15 cellular contexts compared by ENCODE assay signal in the genomic region with DNA sequence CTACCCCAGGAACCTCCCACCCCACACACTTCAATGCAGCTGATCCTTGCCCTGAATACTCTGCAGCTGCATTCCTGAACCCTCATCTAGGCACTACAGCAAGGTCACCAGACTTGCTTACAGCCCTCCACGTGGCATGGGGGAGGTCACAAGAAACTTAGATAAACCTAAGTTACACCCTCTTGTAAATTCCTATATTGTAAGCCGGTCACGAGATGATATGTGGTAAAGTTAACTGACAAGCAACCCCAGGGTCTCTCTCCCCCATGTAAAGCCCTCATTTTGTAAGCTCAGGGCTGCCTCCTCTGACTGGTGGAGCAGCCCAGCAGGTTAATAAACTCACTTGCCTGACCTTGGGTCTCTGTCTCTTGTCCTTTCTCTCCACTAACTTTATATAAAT.
DNase-seq lines count a peak whose midpoint lies in the region; ATAC-seq lines count a peak whose summit lies in the region.
"Had no signal": no experiment of that assay in that cellular context is flagged by ENCODE, and none has a peak within 500 bp of the region (broad histone marks: within the 10 kb centered on the region; RNA-seq: fewer than 3 reads in every experiment).

No MANE protein-coding gene starts in this region.

- no peak overlapping the region for H3K27ac Mint-ChIP-seq in effector memory CD8-positive, alpha-beta T cell
- H3K27ac Mint-ChIP-seq: CD4-positive, CD25-positive, alpha-beta regulatory T cell; immature natural killer cell; mesothelial cell of epicardium had no signal

- H3K4me3 Mint-ChIP-seq in effector memory CD8-positive, alpha-beta T cell: no peak overlapping the region
- H3K4me3 Mint-ChIP-seq: CD4-positive, CD25-positive, alpha-beta regulatory T cell; immature natural killer cell; mesothelial cell of epicardium had no signal

- H3K4me3 ChIP-seq in HUES48 (ENCODE audit: low read depth, low read length): 0 out of 2 replicates have a peak overlapping the region, but pooled peaks have one; percentile 18
- H3K4me3 ChIP-seq: ovary had no signal

- peaks cover 6% of the 10 kb centered on the region; the same call in 1 of the 2 replicates for H3K27me3 ChIP-seq in HUES48 (ENCODE audit: control insufficient read depth, insufficient read depth, low read length)
- H3K27me3 ChIP-seq: ovary had no signal

- H3K4me1 ChIP-seq in HUES48 (ENCODE audit: control insufficient read depth, insufficient read depth, low read length): peaks cover 17% of the 10 kb centered on the region

- 0 out of 2 replicates have a peak, but pooled peaks cover 5% of the 10 kb centered on the region for H3K9me3 ChIP-seq in HUES48 (ENCODE audit: control insufficient read depth, insufficient read depth, low read length)
- H3K9me3 ChIP-seq: ovary had no signal

- H3K27ac ChIP-seq in HUES48 (ENCODE audit: low read depth, low read length): peak overlapping the region; percentile 64
- H3K27ac ChIP-seq: ovary had no signal

- no peaks in the 10 kb centered on the region for H3K27me3 Mint-ChIP-seq in effector memory CD8-positive, alpha-beta T cell
- H3K27me3 Mint-ChIP-seq: CD4-positive, CD25-positive, alpha-beta regulatory T cell had no signal

- H3K36me3 ChIP-seq in HUES48 (ENCODE audit: control insufficient read depth, insufficient read depth, low read length): no peaks in the 10 kb centered on the region
- H3K36me3 ChIP-seq: ovary had no signal

- no peaks in the 10 kb centered on the region for H3K36me3 Mint-ChIP-seq in effector memory CD8-positive, alpha-beta T cell (ENCODE audit: insufficient read depth)
- H3K36me3 Mint-ChIP-seq: CD4-positive, CD25-positive, alpha-beta regulatory T cell; immature natural killer cell had no signal

- peak overlapping the region; percentile 0; the same call in 1 of the 2 replicates for H3K9ac ChIP-seq in HUES48 (ENCODE audit: low read depth, low read length)

- intact Hi-C loops in Right ventricle myocardium inferior (cut with DNase I): no loop called here

- DNase-seq in T-helper 9 cell (no peak), middle frontal gyrus (ENCODE audit: extremely low spot score, low spot score) (no peak), Right ventricle myocardium inferior (ENCODE audit: missing footprints) (no peak)
- no peak for DNase-seq in effector memory CD8-positive, alpha-beta T cell
- DNase-seq: activated gamma-delta T cell; CD4-positive, CD25-positive, alpha-beta regulatory T cell; dermis blood vessel endothelial cell; immature natural killer cell; Kasumi-1; NCI-H69; ovary had no signal

- H3K4me1 Mint-ChIP-seq in effector memory CD8-positive, alpha-beta T cell (ENCODE audit: low read depth in 2 of 2): no peaks in the 10 kb centered on the region
- H3K4me1 Mint-ChIP-seq: CD4-positive, CD25-positive, alpha-beta regulatory T cell; immature natural killer cell; mesothelial cell of epicardium had no signal

- ATAC-seq in GM19351 (IDR thresholded peaks at IDR 0.05; ENCODE audit: unreplicated experiment): peak; percentile 38
- peak; percentile 24 for ATAC-seq in HG02763 (IDR thresholded peaks at IDR 0.05; ENCODE audit: unreplicated experiment)
- no peak for ATAC-seq in effector memory CD8-positive, alpha-beta T cell (replicated peaks)
- ATAC-seq in Right ventricle myocardium inferior: no peak

- H3K9me3 Mint-ChIP-seq in effector memory CD8-positive, alpha-beta T cell: peaks cover 0 to 13% of the 10 kb centered on the region in 2 donors

Comparison
In these comparisons a context has a peak if more than half of its experiments do, and no peak if none do; other contexts are left out.
1. ATAC-seq: peak in GM19351 (single experiment) and HG02763 (single experiment); none in effector memory CD8-positive, alpha-beta T cell (single experiment) and Right ventricle myocardium inferior (single experiment).